ENCODE assay signal across 1 cellular context in the genomic region with DNA sequence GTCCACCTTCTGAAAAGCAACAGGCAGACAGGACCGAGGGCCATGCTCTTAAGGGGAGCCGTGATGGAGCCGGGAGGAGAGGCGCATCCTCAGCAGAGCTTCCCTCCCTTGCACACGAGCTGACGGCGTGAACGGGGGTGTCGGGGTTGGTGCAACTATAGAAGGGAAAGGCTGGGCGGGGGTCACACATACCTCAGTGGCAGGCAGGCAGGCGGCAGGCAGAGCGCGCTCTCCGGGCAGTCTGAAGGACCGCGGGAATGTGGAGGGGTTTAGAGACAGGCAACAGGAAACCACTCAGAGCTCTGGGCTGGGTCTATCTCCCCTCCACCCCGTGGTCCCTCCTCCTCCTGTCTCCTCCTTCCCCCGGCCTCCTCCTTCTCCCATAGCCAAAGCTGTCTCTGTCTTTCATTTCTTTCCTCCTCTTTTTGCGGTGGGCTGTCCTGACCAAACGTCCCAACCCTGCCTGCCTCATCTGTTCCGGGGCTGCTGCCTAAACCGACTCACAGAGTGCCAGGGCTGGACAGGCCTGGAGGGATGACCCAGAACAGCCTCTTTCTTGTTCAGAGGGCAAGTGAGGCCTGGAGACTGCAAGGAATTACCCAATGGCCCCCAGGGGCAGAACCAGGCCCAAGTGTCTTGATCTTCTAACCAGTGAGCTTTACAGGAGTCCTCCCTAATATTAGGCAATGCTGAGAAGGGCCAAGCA.
TF ChIP-seq lines count a peak whose summit lies in the region.

A gene with protein sequence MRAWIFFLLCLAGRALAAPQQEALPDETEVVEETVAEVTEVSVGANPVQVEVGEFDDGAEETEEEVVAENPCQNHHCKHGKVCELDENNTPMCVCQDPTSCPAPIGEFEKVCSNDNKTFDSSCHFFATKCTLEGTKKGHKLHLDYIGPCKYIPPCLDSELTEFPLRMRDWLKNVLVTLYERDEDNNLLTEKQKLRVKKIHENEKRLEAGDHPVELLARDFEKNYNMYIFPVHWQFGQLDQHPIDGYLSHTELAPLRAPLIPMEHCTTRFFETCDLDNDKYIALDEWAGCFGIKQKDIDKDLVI (minus strand): TSS at position 243 of the 706 bp plus-strand sequence. CDS start 10,727 bp downstream, outside the sequence.

TF ChIP-seq in HEK293, 187 proteins besides CTCF, POLR2A, EP300 and RAD21 (continued from another document):
- TF ChIP-seq, protein P1, sequence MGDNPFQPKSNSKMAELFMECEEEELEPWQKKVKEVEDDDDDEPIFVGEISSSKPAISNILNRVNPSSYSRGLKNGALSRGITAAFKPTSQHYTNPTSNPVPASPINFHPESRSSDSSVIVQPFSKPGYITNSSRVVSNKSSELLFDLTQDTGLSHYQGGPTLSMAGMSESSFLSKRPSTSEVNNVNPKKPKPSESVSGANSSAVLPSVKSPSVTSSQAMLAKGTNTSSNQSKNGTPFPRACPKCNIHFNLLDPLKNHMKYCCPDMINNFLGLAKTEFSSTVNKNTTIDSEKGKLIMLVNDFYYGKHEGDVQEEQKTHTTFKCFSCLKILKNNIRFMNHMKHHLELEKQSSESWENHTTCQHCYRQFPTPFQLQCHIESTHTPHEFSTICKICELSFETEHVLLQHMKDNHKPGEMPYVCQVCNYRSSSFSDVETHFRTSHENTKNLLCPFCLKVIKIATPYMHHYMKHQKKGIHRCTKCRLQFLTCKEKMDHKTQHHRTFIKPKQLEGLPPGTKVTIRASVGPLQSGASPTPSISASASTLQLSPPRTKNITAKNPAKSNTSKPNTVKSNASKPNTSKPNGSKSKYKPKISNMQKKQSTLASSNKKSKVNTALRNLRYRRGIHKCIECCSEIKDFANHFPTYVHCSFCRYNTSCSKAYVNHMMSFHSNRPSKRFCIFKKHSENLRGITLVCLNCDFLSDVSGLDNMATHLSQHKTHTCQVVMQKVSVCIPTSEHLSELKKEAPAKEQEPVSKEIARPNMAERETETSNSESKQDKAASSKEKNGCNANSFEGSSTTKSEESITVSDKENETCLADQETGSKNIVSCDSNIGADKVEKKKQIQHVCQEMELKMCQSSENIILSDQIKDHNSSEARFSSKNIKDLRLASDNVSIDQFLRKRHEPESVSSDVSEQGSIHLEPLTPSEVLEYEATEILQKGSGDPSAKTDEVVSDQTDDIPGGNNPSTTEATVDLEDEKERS (tag by site-specific recombination; IDR thresholded peaks at IDR 0.05), result no peak
- TF ChIP-seq ZNF529 (tag by site-specific recombination; IDR thresholded peaks at IDR 0.05; ENCODE audit: insufficient replicate concordance), result no peak
TF ChIP-seq in HEK293: peak in this region for 4.
